Comparison of ENCODE assay signal across 17 cellular contexts in genomic region chr1:99218999-99219398, GRCh38. TPM values are rescaled to one million over a fixed set of nuclear protein-coding genes. Genes with fewer than 3 reads are reported as not detected.
DNase-seq lines count a peak whose midpoint lies in the region; ATAC-seq lines count a peak whose summit lies in the region.
"Had no signal": no experiment of that assay in that cellular context is flagged by ENCODE, and none has a peak within 500 bp of the region (broad histone marks: within the 10 kb centered on the region; RNA-seq: fewer than 3 reads in every experiment).

No MANE protein-coding gene starts in this region.

- no peak overlapping the region for H3K4me3 Mint-ChIP-seq in T-helper 17 cell
- H3K4me3 Mint-ChIP-seq: CD4-positive, CD25-positive, alpha-beta regulatory T cell; central memory CD8-positive, alpha-beta T cell had no signal

- DNase-seq in MV-4-11 (lab: John Stamatoyannopoulos, UW) = peak; percentile 60
- no peak for DNase-seq in nucleus accumbens (lab: John Stamatoyannopoulos, UW)
- no peak for DNase-seq in islet precursor cell
- DNase-seq in T-helper 17 cell = no peak
- DNase-seq in AG08396 (ENCODE audit: low spot score) = no peak
- DNase-seq: activated CD4-positive, alpha-beta T cell treated with anti-CD3 and anti-CD28 coated beads for 48 hours; activated naive CD4-positive, alpha-beta T cell treated with Interleukin-2 at 50 U/mL for 16 hours; CD4-positive, CD25-positive, alpha-beta regulatory T cell; mucosa of descending colon; NCI-H526 treated with DMSO at 0.1 percent for 48 hours; SK-N-SH; tibial artery had no signal

- no peak overlapping the region for H3K27ac Mint-ChIP-seq in T-helper 17 cell
- H3K27ac Mint-ChIP-seq: CD4-positive, CD25-positive, alpha-beta regulatory T cell had no signal

- H3K27me3 Mint-ChIP-seq in T-helper 17 cell = peaks cover 16% of the 10 kb centered on the region
- H3K27me3 Mint-ChIP-seq: CD4-positive, CD25-positive, alpha-beta regulatory T cell had no signal

- H3K4me1 Mint-ChIP-seq in T-helper 17 cell = no peaks in the 10 kb centered on the region
- H3K4me1 Mint-ChIP-seq: CD4-positive, CD25-positive, alpha-beta regulatory T cell; central memory CD8-positive, alpha-beta T cell had no signal

- no peaks in the 10 kb centered on the region for H3K36me3 Mint-ChIP-seq in T-helper 17 cell (ENCODE audit: low read depth)
- H3K36me3 Mint-ChIP-seq: CD4-positive, CD25-positive, alpha-beta regulatory T cell had no signal

- peaks cover 3% of the 10 kb centered on the region for H3K9me3 ChIP-seq in T-helper 17 cell (ENCODE audit: control insufficient read depth, low read length, poor library complexity, severe bottlenecking)
- H3K9me3 ChIP-seq: mucosa of descending colon, SK-N-SH, tibial artery had no signal

- ATAC-seq in GM18858 (IDR thresholded peaks at IDR 0.05; ENCODE audit: unreplicated experiment) = peak; percentile 98
- peak; percentile 82 for ATAC-seq in GM21447 (IDR thresholded peaks at IDR 0.05; ENCODE audit: unreplicated experiment)
- peak; percentile 91 for ATAC-seq in HG03039 (IDR thresholded peaks at IDR 0.05; ENCODE audit: unreplicated experiment)
- no peak for ATAC-seq in T-helper 17 cell
- ATAC-seq: esophagus mucosa, mucosa of descending colon had no signal

RNA-seq across cellular contexts. Expression of gene PLPPR4, which starts 45.3 kb away (rescaled TPM):
- total RNA-seq in T-helper 17 cell = not detected
- total RNA-seq: CD4-positive, CD25-positive, alpha-beta regulatory T cell had no signal
